Comparison of ENCODE assay signal across 34 cellular contexts in genomic region chr2:42044939-42045338, GRCh38. TPM values are rescaled to one million over a fixed set of nuclear protein-coding genes. Genes with fewer than 3 reads are reported as not detected.
A peak's percentile ranks its signal among the peaks of the same experiment; 100 is the strongest.
DNase-seq lines count a peak whose midpoint lies in the region; ATAC-seq, FAIRE-seq and TF ChIP-seq lines count a peak whose summit lies in the region.
"Had no signal": no experiment of that assay in that cellular context is flagged by ENCODE, and none has a peak within 500 bp of the region (broad histone marks: within the 10 kb centered on the region; RNA-seq: fewer than 3 reads in every experiment).

No MANE protein-coding gene starts in this region.

- peaks cover 15% of the 10 kb centered on the region for H3K79me2 ChIP-seq in HepG2 (ENCODE audit: insufficient read depth, low read length)

- POLR2A ChIA-PET in HepG2 (lab: Yijun Ruan, JAX): interaction anchor here (0.8 to 6.7 kb wide), 8 partner anchors 14 to 217 kb away, joined by 3 to 203 read pairs (median 6); no protein-coding TSS in a partner anchor

- no peak for DNase-seq in HepG2 (ENCODE audit: low spot score)
- DNase-seq in right lobe of liver: no peak
- no peak for DNase-seq in midbrain (lab: John Stamatoyannopoulos, UW)
- DNase-seq in effector memory CD4-positive, alpha-beta T cell: no peak
- DNase-seq: activated CD8-positive, alpha-beta memory T cell treated with anti-CD3 and anti-CD28 coated beads, Interleukin-2, amount 10 ng/mL, durations not matched to agents 7 days and 5 days; activated naive CD4-positive, alpha-beta T cell; activated naive CD8-positive, alpha-beta T cell treated with anti-CD3 and anti-CD28 coated beads, Interleukin-2, amount 50 U/mL, for 24 hours; activated T-cell treated with anti-CD3 and anti-CD28 coated beads, Interleukin-2, amount 50 U/mL, for 48 hours; AML-193; DMS 273 treated with DMSO at 0.1 percent for 48 hours; foreskin keratinocyte; heart right ventricle; kidney; NCI-H1436 treated with DMSO at 0.1 percent for 48 hours; NCI-H2081 treated with DMSO at 0.1 percent for 48 hours; NCI-H345; NCI-H774; stimulated activated naive CD4-positive, alpha-beta T cell treated with Interleukin-2 at 50 U/mL for 16 hours; testis had no signal

- H3K27ac ChIP-seq in HepG2 (ENCODE audit: extremely low read length, insufficient read depth, low read length): no peak overlapping the region
- H3K27ac ChIP-seq in right lobe of liver: no peak overlapping the region
- H3K27ac ChIP-seq in effector memory CD4-positive, alpha-beta T cell (ENCODE audit: insufficient read depth, low read length, poor library complexity, severe bottlenecking): no peak overlapping the region
- H3K27ac ChIP-seq: foreskin keratinocyte, parathyroid adenoma, RWPE1 had no signal

- H3K4me1 Mint-ChIP-seq in brain (peaks cover 43% of the 10 kb centered on the region), nephron (peaks cover 50% of the 10 kb centered on the region)

- peaks cover 14% of the 10 kb centered on the region for H3K27me3 Mint-ChIP-seq in brain
- peaks cover 9% of the 10 kb centered on the region for H3K27me3 Mint-ChIP-seq in nephron (ENCODE audit: low read depth)

- no TSS peak for BruUV-seq in HepG2 (replicated peaks; lab: Mats Ljungman, UMichigan)

- peaks cover 0 to 52% of the 10 kb centered on the region in 2 experiments; a peak in 3 of 5 replicates for H3K27me3 ChIP-seq in HepG2 (ENCODE audit: control insufficient read depth in 1 of 2, insufficient read depth in 2 of 2, low read length in 2 of 2)
- no peaks in the 10 kb centered on the region for H3K27me3 ChIP-seq in right lobe of liver
- peaks cover 24% of the 10 kb centered on the region for H3K27me3 ChIP-seq in effector memory CD4-positive, alpha-beta T cell (replicated peaks; ENCODE audit: control insufficient read depth, insufficient read depth, low read length, poor library complexity, severe bottlenecking)
- H3K27me3 ChIP-seq: testis, vagina had no signal

- no peak for TF ChIP-seq EP300 in HepG2 (IDR thresholded peaks at IDR 0.05; ENCODE audit: low read depth in 2 of 2, low read length in 2 of 2)
- no peak for TF ChIP-seq EP300 in HepG2 (CRISPR knock-in tag; IDR thresholded peaks at IDR 0.05; ENCODE audit: borderline replicate concordance)

- H4K20me1 ChIP-seq in HepG2 (ENCODE audit: insufficient read depth, low read length): peaks cover 7% of the 10 kb centered on the region

- H3K9me3 ChIP-seq in HepG2 (ENCODE audit: low read length): no peaks in the 10 kb centered on the region
- H3K9me3 ChIP-seq in right lobe of liver: no peaks in the 10 kb centered on the region
- no peaks in the 10 kb centered on the region for H3K9me3 ChIP-seq in effector memory CD4-positive, alpha-beta T cell (ENCODE audit: control insufficient read depth, low read length)
- H3K9me3 ChIP-seq: A549, esophagus muscularis mucosa, heart right ventricle, testis, vagina had no signal

- H3K4me3 Mint-ChIP-seq in brain (peak overlapping the region in 4 of 5 experiments; percentile 43 to 95 (median 90)), nephron (peak overlapping the region; percentile 94 to 99 (median 97))
- H3K4me3 Mint-ChIP-seq: activated CD8-positive, alpha-beta memory T cell treated with anti-CD3 and anti-CD28 coated beads, Interleukin-2, amount 10 ng/mL, durations not matched to agents 7 days and 5 days; activated naive CD8-positive, alpha-beta T cell treated with anti-CD3 and anti-CD28 coated beads, Interleukin-2, amount 50 U/mL, for 24 hours; natural killer cell treated with Interleukin-12 subunit alpha and Interleukin-12 subunit beta and Interleukin-15 and Interleukin-18, amount 100 ng/mL, for 72 hours; T-helper 1 cell treated with Interleukin-12 subunit alpha and Interleukin-12 subunit beta and Interleukin-4 antibody, amounts not matched to agents 30 μg/mL and 1 μg/mL, for 36 hours had no signal

- no peak for TF ChIP-seq RAD21 in HepG2 (CRISPR knock-in tag; IDR thresholded peaks at IDR 0.05)

- H3K9me3 Mint-ChIP-seq in brain (no peaks in the 10 kb centered on the region), nephron (no peaks in the 10 kb centered on the region)
- H3K9me3 Mint-ChIP-seq: activated naive CD8-positive, alpha-beta T cell treated with anti-CD3 and anti-CD28 coated beads, Interleukin-2, amount 50 U/mL, for 24 hours; natural killer cell treated with Interleukin-12 subunit alpha and Interleukin-12 subunit beta and Interleukin-15 and Interleukin-18, amount 100 ng/mL, for 72 hours; T-helper 1 cell treated with Interleukin-12 subunit alpha and Interleukin-12 subunit beta and Interleukin-4 antibody, amounts not matched to agents 30 μg/mL and 1 μg/mL, for 36 hours had no signal

- CTCF ChIA-PET in HepG2 (lab: Yijun Ruan, JAX; ENCODE audit: low intra/inter-chr PET ratio, low total read pairs): no interaction called here

- whole genome bisulfite sequencing in HepG2 (ENCODE audit: low lambda C conversion rate): 7% methylated on average over 1 of the region's 1 CpG
- 86% methylated on average over 1 of the region's 1 CpG for WGBS in right lobe of liver (ENCODE audit: insufficient coverage, low coverage, low lambda C conversion rate, missing lambda C conversion rate)

- no peak overlapping the region for H3K9ac ChIP-seq in HepG2 (ENCODE audit: insufficient read depth, low read depth, low read length)
- H3K9ac ChIP-seq: parathyroid adenoma had no signal

- no peak overlapping the region for H2AFZ ChIP-seq in HepG2 (ENCODE audit: low read length)

- H3K36me3 ChIP-seq in HepG2 (replicated peaks in 1 of 2; ENCODE audit: control insufficient read depth in 1 of 2, insufficient read depth in 2 of 2, low read length in 2 of 2) (no peaks in the 10 kb centered on the region), right lobe of liver (no peaks in the 10 kb centered on the region)
- no peaks in the 10 kb centered on the region for H3K36me3 ChIP-seq in effector memory CD4-positive, alpha-beta T cell (ENCODE audit: control insufficient read depth, insufficient read depth, low read length)
- H3K36me3 ChIP-seq: esophagus muscularis mucosa, heart right ventricle, vagina had no signal

- in situ Hi-C loops in HepG2 (cut with HindIII; ENCODE audit: extremely low pct_ligation_motif_present, low pct_unique_long_range_greater_than_20kb): no loop called here

- peaks cover 45% of the 10 kb centered on the region for H3K4me1 ChIP-seq in HepG2 (ENCODE audit: insufficient read depth, low read length)
- peaks cover 0 to 25% (median 5%) of the 10 kb centered on the region in 4 donors for H3K4me1 ChIP-seq in right lobe of liver
- H3K4me1 ChIP-seq in effector memory CD4-positive, alpha-beta T cell (ENCODE audit: control insufficient read depth, insufficient read depth, low read length, poor library complexity, severe bottlenecking): peaks cover 8% of the 10 kb centered on the region
- H3K4me1 ChIP-seq: foreskin keratinocyte had no signal

- H3K27ac Mint-ChIP-seq in brain (peak overlapping the region in 3 of 5 experiments; percentile 94 to 100 (median 97)), nephron (peak overlapping the region; percentile 99 to 100 (median 99))
- H3K27ac Mint-ChIP-seq: activated CD8-positive, alpha-beta memory T cell treated with anti-CD3 and anti-CD28 coated beads, Interleukin-2, amount 10 ng/mL, durations not matched to agents 7 days and 5 days; activated naive CD8-positive, alpha-beta T cell treated with anti-CD3 and anti-CD28 coated beads, Interleukin-2, amount 50 U/mL, for 24 hours; natural killer cell treated with Interleukin-12 subunit alpha and Interleukin-12 subunit beta and Interleukin-15 and Interleukin-18, amount 100 ng/mL, for 72 hours; T-helper 1 cell treated with Interleukin-12 subunit alpha and Interleukin-12 subunit beta and Interleukin-4 antibody, amounts not matched to agents 30 μg/mL and 1 μg/mL, for 36 hours had no signal

- TF ChIP-seq CTCF in HepG2 (CRISPR knock-in tag; IDR thresholded peaks at IDR 0.05) (no peak), right lobe of liver (IDR thresholded peaks at IDR 0.05) (no peak), brain (conservative IDR thresholded peaks at IDR 0.05) (no peak), nephron (IDR thresholded peaks at IDR 0.05; ENCODE audit: unreplicated experiment in 3 of 3) (no peak)

- FAIRE-seq in HepG2 (lab: Jason Lieb, UNC): no peak
- FAIRE-seq: A549, astrocyte, GM12892, kidney had no signal

- ATAC-seq in HepG2 (no peak; the same call in 2 of the 3 replicates), right lobe of liver (no peak), HG02885 (IDR thresholded peaks at IDR 0.05; ENCODE audit: poor library complexity, unreplicated experiment) (no peak), HG02840 (IDR thresholded peaks at IDR 0.05; ENCODE audit: low FRiP score, unreplicated experiment) (no peak)
- ATAC-seq: A549; activated CD8-positive, alpha-beta memory T cell treated with anti-CD3 and anti-CD28 coated beads, Interleukin-2, amount 10 ng/mL, durations not matched to agents 7 days and 5 days; activated naive CD8-positive, alpha-beta T cell treated with anti-CD3 and anti-CD28 coated beads, Interleukin-2, amount 50 U/mL, for 24 hours; foreskin keratinocyte; heart right ventricle; natural killer cell treated with Interleukin-12 subunit alpha and Interleukin-12 subunit beta and Interleukin-15 and Interleukin-18, amount 100 ng/mL, for 72 hours had no signal

- H3K36me3 Mint-ChIP-seq in brain (no peaks in the 10 kb centered on the region), nephron (ENCODE audit: low read depth) (peaks cover under 1% of the 10 kb centered on the region)
- H3K36me3 Mint-ChIP-seq: activated CD8-positive, alpha-beta memory T cell treated with anti-CD3 and anti-CD28 coated beads, Interleukin-2, amount 10 ng/mL, durations not matched to agents 7 days and 5 days; natural killer cell treated with Interleukin-12 subunit alpha and Interleukin-12 subunit beta and Interleukin-15 and Interleukin-18, amount 100 ng/mL, for 72 hours had no signal

- intact Hi-C loops in HepG2 (cut with micrococcal nuclease; ENCODE audit: unreplicated experiment): loop anchor here (5.0 kb wide), 1 partner anchor 92 kb away; no protein-coding TSS in a partner anchor
- intact Hi-C loops in right lobe of liver (cut with DNase I): no loop called here

- H3K4me3 ChIP-seq in HepG2 (replicated peaks in 1 of 3; ENCODE audit: insufficient read depth in 1 of 3, low read depth in 2 of 3, low read length in 3 of 3) (no peak overlapping the region), right lobe of liver (no peak overlapping the region)
- H3K4me3 ChIP-seq in effector memory CD4-positive, alpha-beta T cell (ENCODE audit: insufficient read depth, low read depth, low read length, poor library complexity, severe bottlenecking): no peak overlapping the region
- H3K4me3 ChIP-seq: A549, esophagus muscularis mucosa, heart right ventricle, smooth muscle cell, testis, vagina had no signal

- TF ChIP-seq POLR2A in HepG2 (IDR thresholded peaks at IDR 0.05; ENCODE audit: insufficient read depth in 1 of 2, low read depth in 2 of 2, low read length in 2 of 2): no peak
- no peak for TF ChIP-seq POLR2A in right lobe of liver (IDR thresholded peaks at IDR 0.05)

- no peak overlapping the region for H3K4me2 ChIP-seq in HepG2 (ENCODE audit: low read depth, low read length)
- H3K4me2 ChIP-seq: A549, smooth muscle cell had no signal

RNA-seq across cellular contexts. Expression of gene PKDCC, which starts 2.9 kb away (rescaled TPM):
- 28.5 and 52.6 TPM in 2 replicates for total RNA-seq in HepG2 (2016; rRNA removed; fragmentation: Illumina TruSeq; extraction: Trizol)
- total RNA-seq in HepG2 (2016; cell fraction: cytosol; rRNA removed; fragmentation: Illumina TruSeq; extraction: Trizol; ENCODE audit: low read depth): 29.8 and 32.7 TPM in 2 replicates
- total RNA-seq in HepG2 (2016; cell fraction: insoluble cytoplasmic fraction; rRNA removed; fragmentation: Illumina TruSeq; extraction: Trizol): 26.0 and 48.3 TPM in 2 replicates
- 54.4 and 56.9 TPM in 2 replicates for total RNA-seq in HepG2 (2016; cell fraction: membrane; rRNA removed; fragmentation: Illumina TruSeq; extraction: Trizol)
- 54.4 and 55.1 TPM in 2 replicates for total RNA-seq in HepG2 (2016; cell fraction: nucleus; rRNA removed; fragmentation: Illumina TruSeq; extraction: Trizol)
- polyA plus RNA-seq in HepG2 (2011; rRNA removed): 58.8 and 61.3 TPM in 2 replicates
- 38.5 and 60.7 TPM in 2 replicates for polyA plus RNA-seq in HepG2 (2011; cell fraction: cytosol; rRNA removed)
- polyA plus RNA-seq in HepG2 (2011; cell fraction: nucleus; rRNA removed): 143 and 171 TPM in 2 replicates
- polyA plus RNA-seq in HepG2 (2012): 40.4 and 41.4 TPM in 2 replicates
- 17.4 and 18.8 TPM in 2 replicates for polyA plus RNA-seq in HepG2 (2016; cell fraction: cytosol; fragmentation: Illumina TruSeq; extraction: Trizol; ENCODE audit: low read depth)
- 22.6 and 27.6 TPM in 2 replicates for polyA plus RNA-seq in HepG2 (2016; cell fraction: insoluble cytoplasmic fraction; fragmentation: Illumina TruSeq; extraction: Trizol; ENCODE audit: low read depth)
- 33.9 and 35.9 TPM in 2 replicates for polyA plus RNA-seq in HepG2 (2016; cell fraction: membrane; fragmentation: Illumina TruSeq; extraction: Trizol; ENCODE audit: low read depth)
- polyA plus RNA-seq in HepG2 (2016; cell fraction: nucleus; fragmentation: Illumina TruSeq; extraction: Trizol; ENCODE audit: insufficient read depth, low read depth): 102 and 113 TPM in 2 replicates
- polyA minus RNA-seq in HepG2 (2011; rRNA and poly(A)+ RNA removed; ENCODE audit: low replicate concordance): 71.1 and 76.2 TPM in 2 replicates
- polyA minus RNA-seq in HepG2 (2011; cell fraction: cytosol; rRNA and poly(A)+ RNA removed): 18.8 and 24.4 TPM in 2 replicates
- 23.2 and 26.8 TPM in 2 replicates for polyA minus RNA-seq in HepG2 (2011; cell fraction: nucleus; rRNA and poly(A)+ RNA removed)
- total RNA-seq in right lobe of liver: 10 to 100 TPM in 4 of 6 experiments, 1 to 10 TPM in 2; 8.2 to 20.9 (median 12.3) TPM
- polyA plus RNA-seq in brain (ENCODE audit: insufficient read depth, low read depth, low replicate concordance): 4.1 TPM
- total RNA-seq: activated CD8-positive, alpha-beta memory T cell treated with anti-CD3 and anti-CD28 coated beads, Interleukin-2, amount 10 ng/mL, durations not matched to agents 7 days and 5 days; foreskin keratinocyte; natural killer cell treated with Interleukin-12 subunit alpha and Interleukin-12 subunit beta and Interleukin-15 and Interleukin-18, amount 100 ng/mL, for 72 hours; OCI-LY7 had no signal
